1 cellular context compared by ENCODE assay signal in genomic region chr10:4391683-4392082, GRCh38.
TF ChIP-seq lines count a peak whose summit lies in the region.

No MANE protein-coding gene starts in this region.

TF ChIP-seq in HepG2, 621 proteins besides CTCF, POLR2A, EP300 and RAD21 (continued from another document):
- TF ChIP-seq RFX3 (CRISPR knock-in tag; IDR thresholded peaks at IDR 0.05) (no peak), SIX1 (CRISPR knock-in tag; IDR thresholded peaks at IDR 0.05; ENCODE audit: borderline replicate concordance) (no peak), ATF7-NPFF (CRISPR knock-in tag; IDR thresholded peaks at IDR 0.05; ENCODE audit: low read depth) (no peak), NONO (IDR thresholded peaks at IDR 0.05) (no peak), NONO (CRISPR knock-in tag; conservative IDR thresholded peaks at IDR 0.05) (no peak)
